Comparison of ENCODE assay signal across 13 cellular contexts in the genomic region with DNA sequence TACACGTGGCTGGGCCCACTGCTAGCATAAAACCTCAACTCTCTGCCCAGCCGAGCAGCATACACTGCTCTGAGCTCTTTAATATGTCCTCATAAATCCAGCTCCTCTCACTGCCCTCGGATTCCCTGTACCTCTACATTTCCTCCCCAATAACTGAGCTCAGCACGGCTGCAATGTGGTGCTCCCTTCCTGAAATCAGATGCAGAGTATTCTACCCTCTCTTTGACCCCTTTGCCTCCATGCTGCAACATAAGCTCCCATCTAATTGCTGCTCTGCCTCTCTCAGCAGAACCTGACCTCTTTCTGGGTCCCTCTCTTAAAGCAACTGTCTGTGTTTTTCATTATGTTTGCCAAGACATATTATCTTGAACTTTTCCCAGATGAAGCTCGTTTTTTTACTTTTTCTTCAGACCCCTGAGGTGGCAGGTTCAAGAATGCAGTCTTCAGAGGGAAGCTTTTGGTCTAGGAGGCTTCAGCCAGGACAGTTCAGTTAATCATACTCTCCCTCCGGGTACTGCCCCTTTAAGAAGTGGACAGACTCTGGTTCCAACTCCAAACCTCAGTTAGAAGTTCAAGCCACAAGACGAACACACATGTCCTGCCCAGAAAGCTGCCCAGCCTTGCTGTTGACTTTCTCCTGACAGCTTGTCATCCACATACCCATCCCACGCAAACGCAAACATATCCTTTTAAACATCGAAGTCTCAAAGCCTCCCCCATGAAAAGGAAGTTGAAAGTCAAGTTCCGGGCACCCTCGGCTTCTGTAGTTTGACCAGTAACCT.
A peak's percentile ranks its signal among the peaks of the same experiment; 100 is the strongest.
DNase-seq lines count a peak whose midpoint lies in the region; ATAC-seq and TF ChIP-seq lines count a peak whose summit lies in the region.
"Had no signal": no experiment of that assay in that cellular context is flagged by ENCODE, and none has a peak within 500 bp of the region (broad histone marks: within the 10 kb centered on the region; RNA-seq: fewer than 3 reads in every experiment).

No MANE protein-coding gene starts in this region.

- H3K79me2 ChIP-seq in fibroblast of lung (ENCODE audit: control insufficient read depth, insufficient read depth, low read length), result no peaks in the 10 kb centered on the region

- H2AFZ ChIP-seq in fibroblast of lung (ENCODE audit: low read length), result peak overlapping the region; percentile 92

- DNase-seq in NCI-H2171 treated with DMSO at 0.1 percent for 48 hours (lab: John Stamatoyannopoulos, UW) (peak; percentile 29), NCI-H2171 (lab: John Stamatoyannopoulos, UW) (no peak), fibroblast of lung (ENCODE audit: low read depth in 2 of 2) (peak; percentile 30 to 45), upper lobe of left lung (no peak), KBM-7 (no peak), DMS53 treated with DMSO at 0.1 percent for 48 hours (lab: John Stamatoyannopoulos, UW; ENCODE audit: unreplicated experiment) (no peak)
- no peak for DNase-seq in activated CD8-positive, alpha-beta memory T cell treated with anti-CD3 and anti-CD28 coated beads for 24 hours
- DNase-seq: 8988T; GOT3; NK-92 treated with Interleukin-12 subunit alpha and Interleukin-12 subunit beta, amount 100 ng/mL, for 24 hours; stimulated activated naive CD4-positive, alpha-beta T cell treated with Interleukin-2 at 50 U/mL for 16 hours had no signal

- WGBS in upper lobe of left lung, 2 donors, result 45 to 47% methylated on average over 11 to 12 of the region's 12 CpGs

- no peaks in the 10 kb centered on the region for H3K36me3 ChIP-seq in fibroblast of lung (ENCODE audit: control insufficient read depth, insufficient read depth, low read length)
- no peaks in the 10 kb centered on the region for H3K36me3 ChIP-seq in upper lobe of left lung

- H3K27ac Mint-ChIP-seq in nephron, result peak overlapping the region; percentile 95
- H3K27ac Mint-ChIP-seq: activated T-helper 1 cell treated with anti-CD3 and anti-CD28 coated beads, Interleukin-12 subunit alpha, Interleukin-12 subunit beta, Interleukin-2, Interleukin-4 antibody, amounts not matched to agents 30 ng/mL and 10 ng/mL and 1 ng/mL, durations not matched to agents 14 hours and 24 hours and 36 hours had no signal

- in situ Hi-C loops in KBM-7 (cut with MboI; ENCODE audit: low pct_unique_long_range_greater_than_20kb, low sequenced_read_pairs), result no loop called here

- H3K9me3 ChIP-seq in fibroblast of lung (ENCODE audit: control insufficient read depth, insufficient read depth, low read depth, low read length), result no peaks in the 10 kb centered on the region
- H3K9me3 ChIP-seq in upper lobe of left lung, result no peaks in the 10 kb centered on the region

- H3K4me3 ChIP-seq in fibroblast of lung (replicated peaks in 1 of 4; ENCODE audit: control extremely low read depth in 1 of 4, insufficient read depth in 1 of 4, low read depth in 3 of 4, low read length in 4 of 4) (peak overlapping the region; percentile 29 to 58 (median 50)), upper lobe of left lung (peak overlapping the region in 3 of 4 donors; percentile 1 to 15 (median 3))

- TF ChIP-seq CTCF in fibroblast of lung (conservative IDR thresholded peaks at IDR 0.05 in 1 of 2, IDR thresholded peaks at IDR 0.05 in 1 of 2; ENCODE audit: low read depth in 1 of 2, low read length in 2 of 2) (no peak), nephron (IDR thresholded peaks at IDR 0.05; ENCODE audit: unreplicated experiment in 3 of 3) (no peak), upper lobe of left lung (IDR thresholded peaks at IDR 0.05) (no peak)

- peak overlapping the region; percentile 31 to 46 (median 40) for H3K4me3 Mint-ChIP-seq in nephron
- H3K4me3 Mint-ChIP-seq: activated T-helper 1 cell treated with anti-CD3 and anti-CD28 coated beads, Interleukin-12 subunit alpha, Interleukin-12 subunit beta, Interleukin-2, Interleukin-4 antibody, amounts not matched to agents 30 ng/mL and 10 ng/mL and 1 ng/mL, durations not matched to agents 14 hours and 24 hours and 36 hours had no signal

- H3K4me1 ChIP-seq in fibroblast of lung (ENCODE audit: control insufficient read depth, extremely low read depth, insufficient read depth, low read length) (peaks cover 4% of the 10 kb centered on the region), upper lobe of left lung (peaks cover 0 to 4% (median 2%) of the 10 kb centered on the region in 4 donors)

- H3K27ac ChIP-seq in fibroblast of lung (ENCODE audit: insufficient read depth, low read length) (no peak overlapping the region), upper lobe of left lung (peak overlapping the region in 3 of 4 donors; percentile 19 to 56 (median 48))

- H3K36me3 Mint-ChIP-seq in nephron (ENCODE audit: low read depth), result no peaks in the 10 kb centered on the region

- TF ChIP-seq POLR2A in upper lobe of left lung (IDR thresholded peaks at IDR 0.05), result no peak

- H3K9ac ChIP-seq in fibroblast of lung (ENCODE audit: insufficient read depth, low read length), result no peak overlapping the region

- no peak for TF ChIP-seq EP300 in upper lobe of left lung (IDR thresholded peaks at IDR 0.05)

- peak overlapping the region; percentile 85 for H3K4me2 ChIP-seq in fibroblast of lung (ENCODE audit: extremely low read depth, insufficient read depth, low read length)

- H3K9me3 Mint-ChIP-seq in nephron, result no peaks in the 10 kb centered on the region
- H3K9me3 Mint-ChIP-seq: activated T-helper 1 cell treated with anti-CD3 and anti-CD28 coated beads, Interleukin-12 subunit alpha, Interleukin-12 subunit beta, Interleukin-2, Interleukin-4 antibody, amounts not matched to agents 30 ng/mL and 10 ng/mL and 1 ng/mL, durations not matched to agents 14 hours and 24 hours and 36 hours had no signal

- no peaks in the 10 kb centered on the region for H4K20me1 ChIP-seq in fibroblast of lung (ENCODE audit: control insufficient read depth, extremely low read depth, insufficient read depth, low read length)

- no peaks in the 10 kb centered on the region for H3K27me3 ChIP-seq in fibroblast of lung (ENCODE audit: control insufficient read depth, insufficient read depth, low read length)
- H3K27me3 ChIP-seq in upper lobe of left lung, result no peaks in the 10 kb centered on the region

- H3K27me3 Mint-ChIP-seq in nephron (ENCODE audit: low read depth), result no peaks in the 10 kb centered on the region

- peak in 1 of 2 donors; percentile 57 for ATAC-seq in upper lobe of left lung (ENCODE audit: low FRiP score in 2 of 2)

- peaks cover 65% of the 10 kb centered on the region for H3K4me1 Mint-ChIP-seq in nephron

Comparison
In these comparisons a context has a peak if more than half of its experiments do, and no peak if none do; other contexts are left out.
1. DNase-seq: peak in NCI-H2171 treated with DMSO at 0.1 percent for 48 hours (single experiment) and fibroblast of lung (2 of 2); none in NCI-H2171 (single experiment), upper lobe of left lung (0 of 2), KBM-7 (single experiment), DMS53 treated with DMSO at 0.1 percent for 48 hours (single experiment) and activated CD8-positive, alpha-beta memory T cell treated with anti-CD3 and anti-CD28 coated beads for 24 hours (single experiment).